In the genomic region with DNA sequence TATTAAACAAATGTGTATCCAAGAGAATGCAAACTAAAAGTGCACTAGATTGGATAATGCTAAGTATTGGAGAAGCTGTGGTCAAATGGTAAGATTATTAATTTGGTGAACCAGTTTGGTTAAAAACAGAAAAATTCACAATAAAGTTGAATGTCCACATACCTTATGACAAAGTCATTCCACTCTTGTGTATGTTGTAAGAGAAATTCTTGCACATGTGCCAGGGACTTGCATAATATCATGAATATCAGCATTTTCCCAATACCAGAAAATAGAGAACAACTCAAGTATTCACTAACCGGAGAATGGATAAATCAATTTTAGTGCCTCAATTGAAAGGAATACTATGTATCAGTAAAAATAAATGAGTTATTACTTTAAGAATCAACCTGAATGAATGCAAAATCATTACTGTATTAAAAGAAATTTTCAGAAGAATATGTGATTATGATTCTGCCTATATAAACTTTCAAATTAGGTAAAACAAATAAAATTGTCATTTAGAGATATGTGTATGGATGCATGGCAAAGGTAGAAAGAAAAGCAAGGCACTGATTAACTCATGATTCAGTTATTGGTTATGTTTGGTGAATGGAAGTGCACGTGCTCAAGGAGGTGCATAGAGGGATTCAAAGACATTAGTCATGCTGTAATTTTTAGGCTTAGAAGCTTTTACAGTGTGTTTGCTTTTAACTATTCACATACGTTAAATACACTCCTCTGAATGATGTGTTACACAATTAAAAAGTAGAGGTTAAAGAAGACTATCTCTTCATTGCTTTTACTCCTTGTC, we compare ENCODE assay signal across 22 cellular contexts.
DNase-seq lines count a peak whose midpoint lies in the region; ATAC-seq, FAIRE-seq and TF ChIP-seq lines count a peak whose summit lies in the region.
"Had no signal": no experiment of that assay in that cellular context is flagged by ENCODE, and none has a peak within 500 bp of the region (broad histone marks: within the 10 kb centered on the region; RNA-seq: fewer than 3 reads in every experiment).

No MANE protein-coding gene starts in this region.

- ATAC-seq in esophagus mucosa (peak; percentile 33), left lobe of liver (no peak)
- ATAC-seq: heart right ventricle; natural killer cell treated with Interleukin-12 subunit alpha and Interleukin-12 subunit beta and Interleukin-15 and Interleukin-18, amount 100 ng/mL, for 72 hours had no signal

- POLR2A ChIA-PET in activated CD4-positive, alpha-beta T cell treated with anti-CD3 and anti-CD28 coated beads, Interleukin-2, amount 10 ng/mL, durations not matched to agents 7 days and 5 days (lab: Charles Lee): no interaction called here

- H3K79me2 ChIP-seq in Karpas-422 (ENCODE audit: low read length): no peaks in the 10 kb centered on the region

- H2AFZ ChIP-seq in Karpas-422 (ENCODE audit: low read length): no peak overlapping the region

- DNase-seq in EL (peak; percentile 86), RCC 7860 (ENCODE audit: low spot score) (peak; percentile 59), renal cortical epithelial cell (ENCODE audit: low read depth) (peak; percentile 82), left lobe of liver (ENCODE audit: low spot score) (no peak), mesothelial cell of epicardium (ENCODE audit: low spot score in 2 of 2, unreplicated experiment in 2 of 2) (no peak), Karpas-422 (no peak)
- DNase-seq in activated CD4-positive, alpha-beta T cell treated with anti-CD3 and anti-CD28 coated beads, Interleukin-2, amount 10 ng/mL, durations not matched to agents 7 days and 5 days: no peak
- DNase-seq: activated CD4-positive, alpha-beta T cell treated with anti-CD3 and anti-CD28 coated beads, Interleukin-2, amount 50 U/mL, for 4 hours; aorta; CD8-positive, alpha-beta memory T cell; effector CD8-positive, alpha-beta T cell; heart right ventricle; left ventricle myocardium inferior; NCI-H2107; Right ventricle myocardium superior; stimulated activated CD4-positive, alpha-beta T cell treated with anti-CD3 and anti-CD28 coated beads, Interleukin-2, amount 100 ng/mL, for 24 hours; upper lobe of left lung had no signal

- no peaks in the 10 kb centered on the region for H3K9me3 ChIP-seq in Karpas-422 (ENCODE audit: low read length)
- H3K9me3 ChIP-seq: HAP-1, left ventricle myocardium inferior, upper lobe of left lung had no signal

- H4K20me1 ChIP-seq in Karpas-422 (ENCODE audit: insufficient read depth, low read depth, low read length): no peaks in the 10 kb centered on the region

- no peaks in the 10 kb centered on the region for H3K9me2 ChIP-seq in Karpas-422 (replicated peaks; ENCODE audit: insufficient read depth, low read length)

- FAIRE-seq in RCC 7860 (lab: Jason Lieb, UNC): peak; percentile 93

- no peaks in the 10 kb centered on the region for H3K4me1 Mint-ChIP-seq in activated CD4-positive, alpha-beta T cell treated with anti-CD3 and anti-CD28 coated beads, Interleukin-2, amount 10 ng/mL, durations not matched to agents 7 days and 5 days
- peaks cover 4% of the 10 kb centered on the region for H3K4me1 Mint-ChIP-seq in mesothelial cell of epicardium

- no peak for TF ChIP-seq CTCF in mesothelial cell of epicardium (IDR thresholded peaks at IDR 0.05; ENCODE audit: unreplicated experiment)

- no peak overlapping the region for H3K4me2 ChIP-seq in Karpas-422 (ENCODE audit: low read depth, low read length, poor library complexity, severe bottlenecking)

- no peak overlapping the region for H3K27ac ChIP-seq in Karpas-422 (ENCODE audit: low read length)
- H3K27ac ChIP-seq: heart right ventricle, left ventricle myocardium inferior, upper lobe of left lung had no signal

- H3K4me3 Mint-ChIP-seq in activated CD4-positive, alpha-beta T cell treated with anti-CD3 and anti-CD28 coated beads, Interleukin-2, amount 10 ng/mL, durations not matched to agents 7 days and 5 days: no peak overlapping the region
- no peak overlapping the region for H3K4me3 Mint-ChIP-seq in mesothelial cell of epicardium
- H3K4me3 Mint-ChIP-seq: activated T-helper 1 cell treated with anti-CD3 and anti-CD28 coated beads, Interleukin-12 subunit alpha, Interleukin-12 subunit beta, Interleukin-2, Interleukin-4 antibody, amounts not matched to agents 30 ng/mL and 10 ng/mL and 1 ng/mL, durations not matched to agents 14 hours and 24 hours and 36 hours; CD8-positive, alpha-beta memory T cell; natural killer cell treated with Interleukin-12 subunit alpha and Interleukin-12 subunit beta and Interleukin-15 and Interleukin-18, amount 100 ng/mL, for 72 hours; T-helper 2 cell treated with Interferon-gamma antibody and Interleukin-4, amounts not matched to agents 5 μg/mL and 100 μg/mL, for 36 hours had no signal

- no peaks in the 10 kb centered on the region for H3K36me3 ChIP-seq in Karpas-422 (ENCODE audit: insufficient read depth, low read length)
- H3K36me3 ChIP-seq: HAP-1, heart right ventricle, left ventricle myocardium inferior, upper lobe of left lung had no signal

- no peaks in the 10 kb centered on the region for H3K4me1 ChIP-seq in Karpas-422 (ENCODE audit: low read length)
- H3K4me1 ChIP-seq: HAP-1, heart right ventricle, left ventricle myocardium inferior, upper lobe of left lung had no signal

- H3K9me3 Mint-ChIP-seq in activated CD4-positive, alpha-beta T cell treated with anti-CD3 and anti-CD28 coated beads, Interleukin-2, amount 10 ng/mL, durations not matched to agents 7 days and 5 days: no peaks in the 10 kb centered on the region
- H3K9me3 Mint-ChIP-seq in mesothelial cell of epicardium: peaks cover 13% of the 10 kb centered on the region
- H3K9me3 Mint-ChIP-seq: activated T-helper 1 cell treated with anti-CD3 and anti-CD28 coated beads, Interleukin-12 subunit alpha, Interleukin-12 subunit beta, Interleukin-2, Interleukin-4 antibody, amounts not matched to agents 30 ng/mL and 10 ng/mL and 1 ng/mL, durations not matched to agents 14 hours and 24 hours and 36 hours; T-helper 2 cell treated with Interferon-gamma antibody and Interleukin-4, amounts not matched to agents 5 μg/mL and 100 μg/mL, for 36 hours had no signal

- H3K27me3 ChIP-seq in Karpas-422 (ENCODE audit: low read length): no peaks in the 10 kb centered on the region
- H3K27me3 ChIP-seq: upper lobe of left lung had no signal

- H3K27me3 Mint-ChIP-seq in activated CD4-positive, alpha-beta T cell treated with anti-CD3 and anti-CD28 coated beads, Interleukin-2, amount 10 ng/mL, durations not matched to agents 7 days and 5 days: no peaks in the 10 kb centered on the region
- peaks cover 7% of the 10 kb centered on the region for H3K27me3 Mint-ChIP-seq in mesothelial cell of epicardium (ENCODE audit: low read depth)
- H3K27me3 Mint-ChIP-seq: CD8-positive, alpha-beta memory T cell; natural killer cell treated with Interleukin-12 subunit alpha and Interleukin-12 subunit beta and Interleukin-15 and Interleukin-18, amount 100 ng/mL, for 72 hours had no signal

- H3K4me3 ChIP-seq in Karpas-422 (ENCODE audit: low read length): no peak overlapping the region
- H3K4me3 ChIP-seq: HAP-1, heart right ventricle, left ventricle myocardium inferior, upper lobe of left lung had no signal

- no peaks in the 10 kb centered on the region for H3K36me3 Mint-ChIP-seq in activated CD4-positive, alpha-beta T cell treated with anti-CD3 and anti-CD28 coated beads, Interleukin-2, amount 10 ng/mL, durations not matched to agents 7 days and 5 days (ENCODE audit: low read depth)
- no peaks in the 10 kb centered on the region for H3K36me3 Mint-ChIP-seq in mesothelial cell of epicardium
- H3K36me3 Mint-ChIP-seq: natural killer cell treated with Interleukin-12 subunit alpha and Interleukin-12 subunit beta and Interleukin-15 and Interleukin-18, amount 100 ng/mL, for 72 hours had no signal

- no peak overlapping the region for H3K27ac Mint-ChIP-seq in activated CD4-positive, alpha-beta T cell treated with anti-CD3 and anti-CD28 coated beads, Interleukin-2, amount 10 ng/mL, durations not matched to agents 7 days and 5 days
- H3K27ac Mint-ChIP-seq in mesothelial cell of epicardium: no peak overlapping the region
- H3K27ac Mint-ChIP-seq: activated T-helper 1 cell treated with anti-CD3 and anti-CD28 coated beads, Interleukin-12 subunit alpha, Interleukin-12 subunit beta, Interleukin-2, Interleukin-4 antibody, amounts not matched to agents 30 ng/mL and 10 ng/mL and 1 ng/mL, durations not matched to agents 14 hours and 24 hours and 36 hours; natural killer cell treated with Interleukin-12 subunit alpha and Interleukin-12 subunit beta and Interleukin-15 and Interleukin-18, amount 100 ng/mL, for 72 hours; T-helper 2 cell treated with Interferon-gamma antibody and Interleukin-4, amounts not matched to agents 5 μg/mL and 100 μg/mL, for 36 hours had no signal

- CTCF ChIA-PET in activated CD4-positive, alpha-beta T cell treated with anti-CD3 and anti-CD28 coated beads, Interleukin-2, amount 10 ng/mL, durations not matched to agents 7 days and 5 days (lab: Charles Lee): no interaction called here

- no peak overlapping the region for H3K9ac ChIP-seq in Karpas-422 (ENCODE audit: low read length)

Comparison
In these comparisons a context has a peak if more than half of its experiments do, and no peak if none do; other contexts are left out.
1. DNase-seq: peak in EL (single experiment), RCC 7860 (single experiment) and renal cortical epithelial cell (single experiment); none in left lobe of liver (single experiment), activated CD4-positive, alpha-beta T cell treated with anti-CD3 and anti-CD28 coated beads, Interleukin-2, amount 10 ng/mL, durations not matched to agents 7 days and 5 days (single experiment), mesothelial cell of epicardium (0 of 2) and Karpas-422 (single experiment).